ENCODE assay signal across 1 cellular context in genomic region chr3:170352936-170353335, GRCh38.
TF ChIP-seq lines count a peak whose summit lies in the region.

No MANE protein-coding gene starts in this region.

TF ChIP-seq in GM23338, 12 proteins besides CTCF, POLR2A, EP300 and RAD21 (continued from another document):
- no peak for TF ChIP-seq EZH2 (IDR thresholded peaks at IDR 0.05; ENCODE audit: low read depth, unreplicated experiment)
- TF ChIP-seq EZH2phosphoT487 (IDR thresholded peaks at IDR 0.05; ENCODE audit: unreplicated experiment), result no peak
- TF ChIP-seq CREB1 (CRISPR knock-in tag; IDR thresholded peaks at IDR 0.05; ENCODE audit: low read depth), result no peak
- no peak for TF ChIP-seq STAT1 (IDR thresholded peaks at IDR 0.05; ENCODE audit: unreplicated experiment)
- TF ChIP-seq ETS1 (IDR thresholded peaks at IDR 0.05), result no peak
- no peak for TF ChIP-seq ZNF331 (CRISPR knock-in tag; IDR thresholded peaks at IDR 0.05; ENCODE audit: low read depth)
- no peak for TF ChIP-seq ZNF114 (CRISPR knock-in tag; IDR thresholded peaks at IDR 0.05)
- no peak for TF ChIP-seq POLR2AphosphoS5 (IDR thresholded peaks at IDR 0.05; ENCODE audit: low read depth)
